Comparison of ENCODE assay signal across 36 cellular contexts in the genomic region with DNA sequence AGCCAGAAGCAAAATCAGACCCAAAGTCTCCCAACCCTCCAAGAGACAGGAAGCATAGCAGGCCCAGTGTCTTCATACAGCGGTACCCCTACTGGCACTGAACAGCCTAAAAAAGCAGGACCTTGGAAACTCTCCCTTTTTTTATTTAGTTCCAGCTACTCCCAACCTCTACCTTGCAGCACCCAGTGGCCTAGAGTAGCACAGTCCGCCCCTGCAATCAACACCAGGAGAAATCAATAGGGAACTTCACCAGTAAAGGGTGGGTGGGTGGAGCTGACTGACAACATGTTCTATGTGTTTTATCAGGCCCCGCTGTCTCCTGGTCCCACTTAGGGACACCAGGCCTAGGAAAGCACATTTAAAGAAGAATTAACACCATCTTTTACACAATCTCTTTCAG.
"Had no signal": no experiment of that assay in that cellular context is flagged by ENCODE, and none has a peak within 500 bp of the region (broad histone marks: within the 10 kb centered on the region; RNA-seq: fewer than 3 reads in every experiment).

No MANE protein-coding gene starts in this region.

- H3K36me3 ChIP-seq: adrenal gland, brain microvascular endothelial cell, breast epithelium had no signal

- H3K27ac Mint-ChIP-seq: activated CD4-positive, alpha-beta memory T cell treated with anti-CD3 and anti-CD28 coated beads, Interleukin-2, amount 10 ng/mL, durations not matched to agents 7 days and 5 days; activated CD4-positive, alpha-beta T cell treated with anti-CD3 and anti-CD28 coated beads for 36 hours; activated CD4-positive, alpha-beta T cell treated with anti-CD3 and anti-CD28 coated beads, Interleukin-2, amount 10 ng/mL, durations not matched to agents 7 days and 5 days; activated CD8-positive, alpha-beta memory T cell treated with anti-CD3 and anti-CD28 coated beads, Interleukin-2, amount 10 ng/mL, durations not matched to agents 7 days and 5 days; activated CD8-positive, alpha-beta T cell treated with anti-CD3 and anti-CD28 coated beads, Interleukin-2, amount 10 ng/mL, durations not matched to agents 7 days and 5 days; activated naive CD4-positive, alpha-beta T cell treated with anti-CD3 and anti-CD28 coated beads for 36 hours; activated naive CD4-positive, alpha-beta T cell treated with anti-CD3 and anti-CD28 coated beads, Interleukin-2, amount 50 U/mL, for 72 hours; activated naive CD8-positive, alpha-beta T cell treated with anti-CD3 and anti-CD28 coated beads for 36 hours; activated T-cell treated with anti-CD3 and anti-CD28 coated beads, Interleukin-2, amount 50 U/mL, for 72 hours; activated T-helper 1 cell treated with anti-CD3 and anti-CD28 coated beads, Interleukin-12 subunit alpha, Interleukin-12 subunit beta, Interleukin-2, Interleukin-4 antibody, amounts not matched to agents 30 ng/mL and 10 ng/mL and 1 ng/mL, durations not matched to agents 14 hours and 24 hours and 36 hours; activated T-helper 17 cell treated with anti-CD3 and anti-CD28 coated beads, Interleukin-2, amount 50 U/mL, for 72 hours; T-helper 1 cell treated with Interleukin-12 subunit alpha and Interleukin-12 subunit beta and Interleukin-4 antibody, amounts not matched to agents 30 μg/mL and 1 μg/mL, for 36 hours; T-helper 2 cell treated with Interferon-gamma antibody and Interleukin-4, amounts not matched to agents 5 μg/mL and 100 μg/mL, for 36 hours had no signal

- H3K4me3 Mint-ChIP-seq: activated CD4-positive, alpha-beta memory T cell treated with anti-CD3 and anti-CD28 coated beads, Interleukin-2, amount 10 ng/mL, durations not matched to agents 7 days and 5 days; activated CD4-positive, alpha-beta T cell treated with anti-CD3 and anti-CD28 coated beads for 36 hours; activated CD4-positive, alpha-beta T cell treated with anti-CD3 and anti-CD28 coated beads, Interleukin-2, amount 10 ng/mL, durations not matched to agents 7 days and 5 days; activated CD8-positive, alpha-beta memory T cell treated with anti-CD3 and anti-CD28 coated beads, Interleukin-2, amount 10 ng/mL, durations not matched to agents 7 days and 5 days; activated CD8-positive, alpha-beta T cell treated with anti-CD3 and anti-CD28 coated beads, Interleukin-2, amount 10 ng/mL, durations not matched to agents 7 days and 5 days; activated naive CD4-positive, alpha-beta T cell treated with anti-CD3 and anti-CD28 coated beads for 36 hours; activated naive CD8-positive, alpha-beta T cell treated with anti-CD3 and anti-CD28 coated beads for 36 hours; activated T-cell treated with anti-CD3 and anti-CD28 coated beads, Interleukin-2, amount 50 U/mL, for 4 hours; activated T-cell treated with anti-CD3 and anti-CD28 coated beads, Interleukin-2, amount 50 U/mL, for 72 hours; activated T-helper 1 cell treated with anti-CD3 and anti-CD28 coated beads, Interleukin-12 subunit alpha, Interleukin-12 subunit beta, Interleukin-2, Interleukin-4 antibody, amounts not matched to agents 30 ng/mL and 10 ng/mL and 1 ng/mL, durations not matched to agents 14 hours and 24 hours and 36 hours; activated T-helper 17 cell treated with anti-CD3 and anti-CD28 coated beads, Interleukin-2, amount 50 U/mL, for 72 hours; T-helper 1 cell treated with Interleukin-12 subunit alpha and Interleukin-12 subunit beta and Interleukin-4 antibody, amounts not matched to agents 30 μg/mL and 1 μg/mL, for 36 hours; T-helper 2 cell treated with Interferon-gamma antibody and Interleukin-4, amounts not matched to agents 5 μg/mL and 100 μg/mL, for 36 hours had no signal

- H3K9me3 ChIP-seq: adrenal gland, body of pancreas had no signal

- DNase-seq: activated CD4-positive, alpha-beta memory T cell treated with anti-CD3 and anti-CD28 coated beads, Interleukin-2, amount 10 ng/mL, durations not matched to agents 7 days and 5 days; activated CD4-positive, alpha-beta T cell treated with anti-CD3 and anti-CD28 coated beads for 1 hour; activated CD4-positive, alpha-beta T cell treated with anti-CD3 and anti-CD28 coated beads for 36 hours; activated CD4-positive, alpha-beta T cell treated with anti-CD3 and anti-CD28 coated beads for 48 hours; activated CD4-positive, alpha-beta T cell treated with anti-CD3 and anti-CD28 coated beads, Interleukin-2, amount 10 ng/mL, durations not matched to agents 7 days and 5 days; activated CD4-positive, alpha-beta T cell treated with anti-CD3 and anti-CD28 coated beads, Interleukin-2, amount 50 U/mL, for 48 hours; activated CD4-positive, CD25-positive, alpha-beta regulatory T cell; activated CD8-positive, alpha-beta memory T cell treated with anti-CD3 and anti-CD28 coated beads for 24 hours; activated CD8-positive, alpha-beta memory T cell treated with anti-CD3 and anti-CD28 coated beads, Interleukin-2, amount 10 ng/mL, durations not matched to agents 7 days and 5 days; activated CD8-positive, alpha-beta memory T cell treated with anti-CD3 and anti-CD28 coated beads, Interleukin-2, amount 50 U/mL, for 48 hours; activated CD8-positive, alpha-beta T cell treated with anti-CD3 and anti-CD28 coated beads, Interleukin-2, amount 10 ng/mL, durations not matched to agents 7 days and 5 days; activated effector memory CD4-positive, alpha-beta T cell treated with anti-CD3 and anti-CD28 coated beads, Interleukin-2, amount 50 U/mL, for 16 hours; activated gamma-delta T cell treated with Interleukin-2 at 50 U/mL for 16 hours; activated naive CD4-positive, alpha-beta T cell; activated naive CD4-positive, alpha-beta T cell treated with anti-CD3 and anti-CD28 coated beads for 36 hours; activated naive CD4-positive, alpha-beta T cell treated with anti-CD3 and anti-CD28 coated beads, Interleukin-2, amount 50 U/mL, for 16 hours; activated naive CD8-positive, alpha-beta T cell treated with anti-CD3 and anti-CD28 coated beads for 36 hours; activated T-cell treated with anti-CD3 and anti-CD28 coated beads, Interleukin-2, amount 50 U/mL, for 1 hour; activated T-cell treated with anti-CD3 and anti-CD28 coated beads, Interleukin-2, amount 50 U/mL, for 4 hours; activated T-cell treated with anti-CD3 and anti-CD28 coated beads, Interleukin-2, amount 50 U/mL, for 72 hours; adrenal gland; amniotic stem cell; aorta; body of pancreas; brain microvascular endothelial cell; central memory CD4-positive, alpha-beta T cell; T-helper 1 cell; T-helper 2 cell; T-helper 9 cell had no signal

- H3K27ac ChIP-seq: adrenal gland, body of pancreas, brain microvascular endothelial cell, breast epithelium, VCaP had no signal

- H3K9me3 Mint-ChIP-seq: activated CD4-positive, alpha-beta memory T cell treated with anti-CD3 and anti-CD28 coated beads, Interleukin-2, amount 10 ng/mL, durations not matched to agents 7 days and 5 days; activated T-helper 1 cell treated with anti-CD3 and anti-CD28 coated beads, Interleukin-12 subunit alpha, Interleukin-12 subunit beta, Interleukin-2, Interleukin-4 antibody, amounts not matched to agents 30 ng/mL and 10 ng/mL and 1 ng/mL, durations not matched to agents 14 hours and 24 hours and 36 hours; T-helper 1 cell treated with Interleukin-12 subunit alpha and Interleukin-12 subunit beta and Interleukin-4 antibody, amounts not matched to agents 30 μg/mL and 1 μg/mL, for 36 hours had no signal

- H3K27me3 ChIP-seq: adrenal gland, body of pancreas, brain microvascular endothelial cell had no signal

- H3K4me1 Mint-ChIP-seq: activated CD4-positive, alpha-beta memory T cell treated with anti-CD3 and anti-CD28 coated beads, Interleukin-2, amount 10 ng/mL, durations not matched to agents 7 days and 5 days; activated CD4-positive, alpha-beta T cell treated with anti-CD3 and anti-CD28 coated beads for 36 hours; activated CD4-positive, alpha-beta T cell treated with anti-CD3 and anti-CD28 coated beads, Interleukin-2, amount 10 ng/mL, durations not matched to agents 7 days and 5 days; activated CD8-positive, alpha-beta memory T cell treated with anti-CD3 and anti-CD28 coated beads, Interleukin-2, amount 10 ng/mL, durations not matched to agents 7 days and 5 days; activated naive CD8-positive, alpha-beta T cell treated with anti-CD3 and anti-CD28 coated beads for 36 hours; activated T-helper 17 cell treated with anti-CD3 and anti-CD28 coated beads, Interleukin-2, amount 50 U/mL, for 72 hours had no signal

- H3K4me3 ChIP-seq: adrenal gland, body of pancreas, breast epithelium had no signal

- H3K4me1 ChIP-seq: adrenal gland, body of pancreas, breast epithelium had no signal

- H3K27me3 Mint-ChIP-seq: activated CD4-positive, alpha-beta memory T cell treated with anti-CD3 and anti-CD28 coated beads, Interleukin-2, amount 10 ng/mL, durations not matched to agents 7 days and 5 days; activated CD4-positive, alpha-beta T cell treated with anti-CD3 and anti-CD28 coated beads for 36 hours; activated CD4-positive, alpha-beta T cell treated with anti-CD3 and anti-CD28 coated beads, Interleukin-2, amount 10 ng/mL, durations not matched to agents 7 days and 5 days; activated CD8-positive, alpha-beta memory T cell treated with anti-CD3 and anti-CD28 coated beads, Interleukin-2, amount 10 ng/mL, durations not matched to agents 7 days and 5 days; activated naive CD8-positive, alpha-beta T cell treated with anti-CD3 and anti-CD28 coated beads for 36 hours; activated T-helper 17 cell treated with anti-CD3 and anti-CD28 coated beads, Interleukin-2, amount 50 U/mL, for 72 hours had no signal

- H3K36me3 Mint-ChIP-seq: activated CD8-positive, alpha-beta memory T cell treated with anti-CD3 and anti-CD28 coated beads, Interleukin-2, amount 10 ng/mL, durations not matched to agents 7 days and 5 days; activated naive CD4-positive, alpha-beta T cell treated with anti-CD3 and anti-CD28 coated beads, Interleukin-2, amount 50 U/mL, for 72 hours; activated naive CD8-positive, alpha-beta T cell treated with anti-CD3 and anti-CD28 coated beads for 36 hours had no signal
